ENCODE assay signal across 23 cellular contexts in genomic region chr6:67411036-67411435, GRCh38.
"Had no signal": no experiment of that assay in that cellular context is flagged by ENCODE, and none has a peak within 500 bp of the region (broad histone marks: within the 10 kb centered on the region; RNA-seq: fewer than 3 reads in every experiment).

No MANE protein-coding gene starts in this region.

- H3K9me3 ChIP-seq: esophagus muscularis mucosa, lower lobe of right lung, pancreas, right lobe of liver, suprapubic skin, transverse colon, vagina had no signal

- H3K27me3 Mint-ChIP-seq: activated CD4-positive, alpha-beta memory T cell treated with anti-CD3 and anti-CD28 coated beads, Interleukin-2, amount 10 ng/mL, durations not matched to agents 7 days and 5 days; activated CD4-positive, alpha-beta T cell treated with anti-CD3 and anti-CD28 coated beads for 36 hours; activated naive CD8-positive, alpha-beta T cell treated with anti-CD3 and anti-CD28 coated beads, Interleukin-2, amount 10 ng/mL, durations not matched to agents 7 days and 5 days; activated T-helper 17 cell treated with anti-CD3 and anti-CD28 coated beads, Interleukin-2, amount 50 U/mL, for 72 hours; brain; central memory CD8-positive, alpha-beta T cell; stimulated activated naive CD8-positive, alpha-beta T cell treated with anti-CD3 and anti-CD28 coated beads, Interleukin-15, amount 100 ng/mL, for 72 hours had no signal

- DNase-seq: activated CD4-positive, alpha-beta memory T cell treated with anti-CD3 and anti-CD28 coated beads, Interleukin-2, amount 10 ng/mL, durations not matched to agents 7 days and 5 days; activated CD4-positive, alpha-beta T cell treated with anti-CD3 and anti-CD28 coated beads for 36 hours; activated naive CD4-positive, alpha-beta T cell treated with Interleukin-2 at 50 U/mL for 16 hours; activated naive CD8-positive, alpha-beta T cell treated with anti-CD3 and anti-CD28 coated beads, Interleukin-2, amount 10 ng/mL, durations not matched to agents 7 days and 5 days; activated T-cell treated with anti-CD3 and anti-CD28 coated beads, Interleukin-2, amount 50 U/mL, for 1 hour; amygdala; effector CD4-positive, alpha-beta T cell; lower lobe of right lung; natural killer cell; pancreas; right lobe of liver; small intestine; stimulated activated CD4-positive, alpha-beta T cell treated with anti-CD3 and anti-CD28 coated beads, Interleukin-4, amount 100 ng/mL, for 1 hour; stimulated activated naive CD8-positive, alpha-beta T cell treated with anti-CD3 and anti-CD28 coated beads, Interleukin-15, amount 100 ng/mL, for 72 hours; transverse colon had no signal

- ATAC-seq: activated CD4-positive, alpha-beta T cell treated with anti-CD3 and anti-CD28 coated beads for 36 hours; activated T-helper 17 cell treated with anti-CD3 and anti-CD28 coated beads, Interleukin-2, amount 50 U/mL, for 72 hours; lower lobe of right lung; natural killer cell; pancreas; right lobe of liver; stimulated activated naive CD8-positive, alpha-beta T cell treated with anti-CD3 and anti-CD28 coated beads, Interleukin-15, amount 100 ng/mL, for 72 hours; WTC11 had no signal

- H3K4me3 ChIP-seq: coronary artery, esophagus muscularis mucosa, lower lobe of right lung, pancreas, right lobe of liver, suprapubic skin, transverse colon, vagina had no signal

- H3K27ac Mint-ChIP-seq: activated CD4-positive, alpha-beta memory T cell treated with anti-CD3 and anti-CD28 coated beads, Interleukin-2, amount 10 ng/mL, durations not matched to agents 7 days and 5 days; activated CD4-positive, alpha-beta T cell treated with anti-CD3 and anti-CD28 coated beads for 36 hours; activated naive CD8-positive, alpha-beta T cell treated with anti-CD3 and anti-CD28 coated beads, Interleukin-2, amount 10 ng/mL, durations not matched to agents 7 days and 5 days; activated T-helper 17 cell treated with anti-CD3 and anti-CD28 coated beads, Interleukin-2, amount 50 U/mL, for 72 hours; brain; natural killer cell; stimulated activated naive CD8-positive, alpha-beta T cell treated with anti-CD3 and anti-CD28 coated beads, Interleukin-15, amount 100 ng/mL, for 72 hours; WTC11 had no signal

- H3K36me3 ChIP-seq: esophagus muscularis mucosa, lower lobe of right lung, pancreas, right lobe of liver, suprapubic skin, transverse colon, vagina had no signal

- H3K4me3 Mint-ChIP-seq: activated CD4-positive, alpha-beta memory T cell treated with anti-CD3 and anti-CD28 coated beads, Interleukin-2, amount 10 ng/mL, durations not matched to agents 7 days and 5 days; activated CD4-positive, alpha-beta T cell treated with anti-CD3 and anti-CD28 coated beads for 36 hours; activated naive CD8-positive, alpha-beta T cell treated with anti-CD3 and anti-CD28 coated beads, Interleukin-2, amount 10 ng/mL, durations not matched to agents 7 days and 5 days; activated T-helper 17 cell treated with anti-CD3 and anti-CD28 coated beads, Interleukin-2, amount 50 U/mL, for 72 hours; brain; central memory CD8-positive, alpha-beta T cell; natural killer cell; stimulated activated naive CD8-positive, alpha-beta T cell treated with anti-CD3 and anti-CD28 coated beads, Interleukin-15, amount 100 ng/mL, for 72 hours; WTC11 had no signal

- H3K36me3 Mint-ChIP-seq: activated naive CD8-positive, alpha-beta T cell treated with anti-CD3 and anti-CD28 coated beads, Interleukin-2, amount 10 ng/mL, durations not matched to agents 7 days and 5 days; brain; natural killer cell; WTC11 had no signal

- H3K27ac ChIP-seq: coronary artery, esophagus muscularis mucosa, lower lobe of right lung, pancreas, right lobe of liver, suprapubic skin, transverse colon, vagina had no signal

- H3K4me1 Mint-ChIP-seq: activated CD4-positive, alpha-beta memory T cell treated with anti-CD3 and anti-CD28 coated beads, Interleukin-2, amount 10 ng/mL, durations not matched to agents 7 days and 5 days; activated CD4-positive, alpha-beta T cell treated with anti-CD3 and anti-CD28 coated beads for 36 hours; activated naive CD8-positive, alpha-beta T cell treated with anti-CD3 and anti-CD28 coated beads, Interleukin-2, amount 10 ng/mL, durations not matched to agents 7 days and 5 days; activated T-helper 17 cell treated with anti-CD3 and anti-CD28 coated beads, Interleukin-2, amount 50 U/mL, for 72 hours; brain; central memory CD8-positive, alpha-beta T cell; natural killer cell; stimulated activated naive CD8-positive, alpha-beta T cell treated with anti-CD3 and anti-CD28 coated beads, Interleukin-15, amount 100 ng/mL, for 72 hours; WTC11 had no signal

- FAIRE-seq: pancreas, small intestine had no signal

- H3K9me3 Mint-ChIP-seq: brain had no signal

- H3K27me3 ChIP-seq: esophagus muscularis mucosa, pancreas, right lobe of liver, suprapubic skin, transverse colon, vagina had no signal

- H3K4me1 ChIP-seq: esophagus muscularis mucosa, lower lobe of right lung, pancreas, right lobe of liver, suprapubic skin, transverse colon, vagina had no signal
